In genomic region chrX:49176421-49177326, GRCh38 we compare ENCODE assay signal across 12 cellular contexts. TPM values are rescaled to one million over a fixed set of nuclear protein-coding genes. Genes with fewer than 3 reads are reported as not detected.
A peak's percentile ranks its signal among the peaks of the same experiment; 100 is the strongest.
DNase-seq lines count a peak whose midpoint lies in the region; ATAC-seq and TF ChIP-seq lines count a peak whose summit lies in the region.
"Had no signal": no experiment of that assay in that cellular context is flagged by ENCODE, and none has a peak within 500 bp of the region (broad histone marks: within the 10 kb centered on the region; RNA-seq: fewer than 3 reads in every experiment).

No MANE protein-coding gene starts in this region.

- peaks cover 12% of the 10 kb centered on the region for H3K27me3 ChIP-seq in WERI-Rb-1 (ENCODE audit: insufficient read depth, low read depth, severe bottlenecking)
- no peaks in the 10 kb centered on the region for H3K27me3 ChIP-seq in left lung
- H3K27me3 ChIP-seq: right lobe of liver had no signal

- no peak for ATAC-seq in activated naive CD8-positive, alpha-beta T cell treated with anti-CD3 and anti-CD28 coated beads, Interleukin-2, amount 10 ng/mL, durations not matched to agents 7 days and 5 days (ENCODE audit: low read depth)
- no peak for ATAC-seq in activated naive CD8-positive, alpha-beta T cell treated with anti-CD3 and anti-CD28 coated beads, Interleukin-2, amount 50 U/mL, for 24 hours
- peak; percentile 56 for ATAC-seq in left lung
- no peak for ATAC-seq in natural killer cell treated with Interleukin-12 subunit alpha and Interleukin-12 subunit beta and Interleukin-15 and Interleukin-18, amount 100 ng/mL, for 72 hours

- intact Hi-C loops in left lung (cut with DNase I) = no loop called here

- no peak overlapping the region for H3K4me3 Mint-ChIP-seq in activated naive CD8-positive, alpha-beta T cell treated with anti-CD3 and anti-CD28 coated beads, Interleukin-2, amount 10 ng/mL, durations not matched to agents 7 days and 5 days
- H3K4me3 Mint-ChIP-seq in activated naive CD8-positive, alpha-beta T cell treated with anti-CD3 and anti-CD28 coated beads, Interleukin-2, amount 50 U/mL, for 24 hours = no peak overlapping the region
- no peak overlapping the region for H3K4me3 Mint-ChIP-seq in natural killer cell treated with Interleukin-12 subunit alpha and Interleukin-12 subunit beta and Interleukin-15 and Interleukin-18, amount 100 ng/mL, for 72 hours

- peaks cover 7% of the 10 kb centered on the region for H3K36me3 ChIP-seq in WERI-Rb-1
- H3K36me3 ChIP-seq in left lung = peaks cover 0 to 66% of the 10 kb centered on the region in 2 donors
- H3K36me3 ChIP-seq: right lobe of liver had no signal

- no peaks in the 10 kb centered on the region for H3K9me3 ChIP-seq in WERI-Rb-1 (ENCODE audit: severe bottlenecking)
- H3K9me3 ChIP-seq in left lung = no peaks in the 10 kb centered on the region
- H3K9me3 ChIP-seq: right lobe of liver had no signal

- DNase-seq in activated naive CD8-positive, alpha-beta T cell treated with anti-CD3 and anti-CD28 coated beads, Interleukin-2, amount 10 ng/mL, durations not matched to agents 7 days and 5 days = no peak
- DNase-seq in activated naive CD8-positive, alpha-beta T cell treated with anti-CD3 and anti-CD28 coated beads, Interleukin-2, amount 50 U/mL, for 24 hours = no peak
- DNase-seq in WERI-Rb-1 = peak; percentile 67
- no peak for DNase-seq in left lung
- peak; percentile 75 for DNase-seq in ureter (ENCODE audit: low spot score)
- no peak for DNase-seq in natural killer cell treated with Interleukin-12 subunit alpha and Interleukin-12 subunit beta and Interleukin-15 and Interleukin-18, amount 100 ng/mL, for 72 hours (ENCODE audit: low spot score)
- DNase-seq in NCI-H146 (lab: John Stamatoyannopoulos, UW) = no peak
- no peak for DNase-seq in NK-92 (lab: John Stamatoyannopoulos, UW; ENCODE audit: unreplicated experiment)
- DNase-seq: activated CD4-positive, CD25-positive, alpha-beta regulatory T cell; activated naive CD4-positive, alpha-beta T cell treated with anti-CD3 and anti-CD28 coated beads, Interleukin-2, amount 50 U/mL, for 16 hours; NCI-H774; right lobe of liver had no signal

- H3K4me1 Mint-ChIP-seq in activated naive CD8-positive, alpha-beta T cell treated with anti-CD3 and anti-CD28 coated beads, Interleukin-2, amount 10 ng/mL, durations not matched to agents 7 days and 5 days = peaks cover 14% of the 10 kb centered on the region
- H3K4me1 Mint-ChIP-seq in activated naive CD8-positive, alpha-beta T cell treated with anti-CD3 and anti-CD28 coated beads, Interleukin-2, amount 50 U/mL, for 24 hours = peaks cover 27% of the 10 kb centered on the region
- H3K4me1 Mint-ChIP-seq in natural killer cell treated with Interleukin-12 subunit alpha and Interleukin-12 subunit beta and Interleukin-15 and Interleukin-18, amount 100 ng/mL, for 72 hours (ENCODE audit: low read depth in 2 of 2) = peaks cover 0 to 29% of the 10 kb centered on the region in 2 donors

- peak overlapping the region; percentile 77 for H3K27ac ChIP-seq in WERI-Rb-1
- peak overlapping the region; percentile 13 to 75 for H3K27ac ChIP-seq in left lung
- H3K27ac ChIP-seq: right lobe of liver had no signal

- H3K27me3 Mint-ChIP-seq in activated naive CD8-positive, alpha-beta T cell treated with anti-CD3 and anti-CD28 coated beads, Interleukin-2, amount 10 ng/mL, durations not matched to agents 7 days and 5 days = no peaks in the 10 kb centered on the region
- H3K27me3 Mint-ChIP-seq in activated naive CD8-positive, alpha-beta T cell treated with anti-CD3 and anti-CD28 coated beads, Interleukin-2, amount 50 U/mL, for 24 hours = no peaks in the 10 kb centered on the region
- no peaks in the 10 kb centered on the region for H3K27me3 Mint-ChIP-seq in natural killer cell treated with Interleukin-12 subunit alpha and Interleukin-12 subunit beta and Interleukin-15 and Interleukin-18, amount 100 ng/mL, for 72 hours

- H3K27ac Mint-ChIP-seq in activated naive CD8-positive, alpha-beta T cell treated with anti-CD3 and anti-CD28 coated beads, Interleukin-2, amount 10 ng/mL, durations not matched to agents 7 days and 5 days = peak overlapping the region; percentile 54
- H3K27ac Mint-ChIP-seq in activated naive CD8-positive, alpha-beta T cell treated with anti-CD3 and anti-CD28 coated beads, Interleukin-2, amount 50 U/mL, for 24 hours = no peak overlapping the region
- H3K27ac Mint-ChIP-seq in natural killer cell treated with Interleukin-12 subunit alpha and Interleukin-12 subunit beta and Interleukin-15 and Interleukin-18, amount 100 ng/mL, for 72 hours = no peak overlapping the region

- POLR2A ChIA-PET in activated naive CD8-positive, alpha-beta T cell treated with anti-CD3 and anti-CD28 coated beads, Interleukin-2, amount 10 ng/mL, durations not matched to agents 7 days and 5 days (lab: Charles Lee) = no interaction called here

- peaks cover 20% of the 10 kb centered on the region for H3K36me3 Mint-ChIP-seq in activated naive CD8-positive, alpha-beta T cell treated with anti-CD3 and anti-CD28 coated beads, Interleukin-2, amount 10 ng/mL, durations not matched to agents 7 days and 5 days
- peaks cover 26% of the 10 kb centered on the region for H3K36me3 Mint-ChIP-seq in activated naive CD8-positive, alpha-beta T cell treated with anti-CD3 and anti-CD28 coated beads, Interleukin-2, amount 50 U/mL, for 24 hours (ENCODE audit: low read depth)
- H3K36me3 Mint-ChIP-seq in natural killer cell treated with Interleukin-12 subunit alpha and Interleukin-12 subunit beta and Interleukin-15 and Interleukin-18, amount 100 ng/mL, for 72 hours = peaks cover 6% of the 10 kb centered on the region

- H3K4me3 ChIP-seq in WERI-Rb-1 (ENCODE audit: low read depth, low read length) (no peak overlapping the region), left lung (peak overlapping the region in 1 of 2 donors; percentile 7)
- H3K4me3 ChIP-seq: right lobe of liver had no signal

- TF ChIP-seq CTCF in WERI-Rb-1 (IDR thresholded peaks at IDR 0.05; ENCODE audit: low read depth, low read length) = no peak
- TF ChIP-seq CTCF in left lung (IDR thresholded peaks at IDR 0.05) = no peak

- peaks cover 0 to 28% of the 10 kb centered on the region in 2 donors for H3K4me1 ChIP-seq in left lung

- H3K9me3 Mint-ChIP-seq in activated naive CD8-positive, alpha-beta T cell treated with anti-CD3 and anti-CD28 coated beads, Interleukin-2, amount 10 ng/mL, durations not matched to agents 7 days and 5 days = no peaks in the 10 kb centered on the region
- H3K9me3 Mint-ChIP-seq in activated naive CD8-positive, alpha-beta T cell treated with anti-CD3 and anti-CD28 coated beads, Interleukin-2, amount 50 U/mL, for 24 hours = no peaks in the 10 kb centered on the region
- H3K9me3 Mint-ChIP-seq in natural killer cell treated with Interleukin-12 subunit alpha and Interleukin-12 subunit beta and Interleukin-15 and Interleukin-18, amount 100 ng/mL, for 72 hours = no peaks in the 10 kb centered on the region

RNA-seq across cellular contexts. Expression of gene PLP2, which starts 5.0 kb away (rescaled TPM):
- 10 to 100 TPM; 47.5 to 50.4 TPM for total RNA-seq in activated naive CD8-positive, alpha-beta T cell treated with anti-CD3 and anti-CD28 coated beads, Interleukin-2, amount 10 ng/mL, durations not matched to agents 7 days and 5 days
- total RNA-seq in left lung (100 to 1,000 TPM in 1 of 2 donors, 10 to 100 TPM in 1; 79.8 to 241 TPM), ureter (141 TPM)
- 10 to 100 TPM; 50.6 to 54.0 TPM for total RNA-seq in natural killer cell treated with Interleukin-12 subunit alpha and Interleukin-12 subunit beta and Interleukin-15 and Interleukin-18, amount 100 ng/mL, for 72 hours

RNA-seq across cellular contexts. Expression of gene PRICKLE3, which starts 9.5 kb away (rescaled TPM):
- 10 to 100 TPM; 16.1 to 16.7 TPM for total RNA-seq in activated naive CD8-positive, alpha-beta T cell treated with anti-CD3 and anti-CD28 coated beads, Interleukin-2, amount 10 ng/mL, durations not matched to agents 7 days and 5 days
- total RNA-seq in left lung (10 to 100 TPM; 14.0 to 17.6 TPM), ureter (24.7 TPM)
- 10 to 100 TPM; 13.1 to 16.0 TPM for total RNA-seq in natural killer cell treated with Interleukin-12 subunit alpha and Interleukin-12 subunit beta and Interleukin-15 and Interleukin-18, amount 100 ng/mL, for 72 hours

RNA-seq across cellular contexts. Expression of gene MAGIX, which starts 14.1 kb away (rescaled TPM):
- 1 to 10 TPM in 1 of 2 experiments, under 1 TPM in 1; 0.91 to 1.1 TPM for total RNA-seq in activated naive CD8-positive, alpha-beta T cell treated with anti-CD3 and anti-CD28 coated beads, Interleukin-2, amount 10 ng/mL, durations not matched to agents 7 days and 5 days
- total RNA-seq in left lung (1 to 10 TPM; 5.6 to 9.4 TPM), ureter (12.8 TPM)
- total RNA-seq in natural killer cell treated with Interleukin-12 subunit alpha and Interleukin-12 subunit beta and Interleukin-15 and Interleukin-18, amount 100 ng/mL, for 72 hours = 1 to 10 TPM; 1.2 to 1.3 TPM

RNA-seq across cellular contexts. Expression of gene SYP, which starts 23.3 kb away (rescaled TPM):
- total RNA-seq in activated naive CD8-positive, alpha-beta T cell treated with anti-CD3 and anti-CD28 coated beads, Interleukin-2, amount 10 ng/mL, durations not matched to agents 7 days and 5 days = 1 to 10 TPM; 2.6 to 3.6 TPM
- total RNA-seq in left lung = 1 to 10 TPM; 2.1 to 3.0 TPM
- 1.7 TPM for total RNA-seq in ureter
- total RNA-seq in natural killer cell treated with Interleukin-12 subunit alpha and Interleukin-12 subunit beta and Interleukin-15 and Interleukin-18, amount 100 ng/mL, for 72 hours = 1 to 10 TPM in 1 of 2 donors, under 1 TPM in 1; 0.84 to 1.7 TPM

RNA-seq across cellular contexts. Expression of gene GPKOW, which starts 53.1 kb away (rescaled TPM):
- total RNA-seq in activated naive CD8-positive, alpha-beta T cell treated with anti-CD3 and anti-CD28 coated beads, Interleukin-2, amount 10 ng/mL, durations not matched to agents 7 days and 5 days = 10 to 100 TPM; 27.5 to 27.6 TPM
- total RNA-seq in left lung = 10 to 100 TPM; 15.5 to 15.7 TPM
- 18.2 TPM for total RNA-seq in ureter
- total RNA-seq in natural killer cell treated with Interleukin-12 subunit alpha and Interleukin-12 subunit beta and Interleukin-15 and Interleukin-18, amount 100 ng/mL, for 72 hours = 10 to 100 TPM; 19.1 to 27.7 TPM

Comparison
In these comparisons a context has a peak if more than half of its experiments do, and no peak if none do; other contexts are left out.
1. DNase-seq: peak in WERI-Rb-1 (single experiment) and ureter (single experiment); none in activated naive CD8-positive, alpha-beta T cell treated with anti-CD3 and anti-CD28 coated beads, Interleukin-2, amount 10 ng/mL, durations not matched to agents 7 days and 5 days (single experiment), activated naive CD8-positive, alpha-beta T cell treated with anti-CD3 and anti-CD28 coated beads, Interleukin-2, amount 50 U/mL, for 24 hours (single experiment), left lung (0 of 2), natural killer cell treated with Interleukin-12 subunit alpha and Interleukin-12 subunit beta and Interleukin-15 and Interleukin-18, amount 100 ng/mL, for 72 hours (single experiment), NCI-H146 (single experiment) and NK-92 (single experiment).